ENCODE assay signal across 8 cellular contexts in genomic region chr7:30478349-30479228, GRCh38. TPM values are rescaled to one million over a fixed set of nuclear protein-coding genes. Genes with fewer than 3 reads are reported as not detected.
DNase-seq lines count a peak whose midpoint lies in the region; ATAC-seq, FAIRE-seq and TF ChIP-seq lines count a peak whose summit lies in the region.

NOD1 (minus strand) TSS chr7:30478784; CDS start chr7:30456921, 21,863 bp downstream.

- H3K27me3 Mint-ChIP-seq in naive thymus-derived CD8-positive, alpha-beta T cell = no peaks in the 10 kb centered on the region
- H3K27me3 Mint-ChIP-seq in stimulated activated naive B cell treated with anti-CD40 and anti-IgM and Interleukin-4, amounts not matched to agents 10 μg/mL and 1 μg/mL and 100 μg/mL, for 72 hours = no peaks in the 10 kb centered on the region

- H3K27me3 ChIP-seq in HUES48 (ENCODE audit: control insufficient read depth, insufficient read depth, low read length) = peaks cover 12% of the 10 kb centered on the region
- H3K27me3 ChIP-seq in fibroblast of lung (ENCODE audit: control insufficient read depth, insufficient read depth, low read length) = no peaks in the 10 kb centered on the region

- no peak for FAIRE-seq in D721Med (lab: Jason Lieb, UNC)
- no peak for FAIRE-seq in RCC 7860 (lab: Jason Lieb, UNC)

- H3K4me1 ChIP-seq in HUES48 (ENCODE audit: control insufficient read depth, insufficient read depth, low read length) (peaks cover 7% of the 10 kb centered on the region; the same call in 1 of the 2 replicates), fibroblast of lung (ENCODE audit: control insufficient read depth, extremely low read depth, insufficient read depth, low read length) (peaks cover 12% of the 10 kb centered on the region)

- H3K4me3 Mint-ChIP-seq in naive thymus-derived CD8-positive, alpha-beta T cell = peak within 1 kb of the TSS in 9 of 10 donors; percentile 92 to 98 (median 95)
- peak within 1 kb of the TSS; percentile 97 to 98 for H3K4me3 Mint-ChIP-seq in stimulated activated naive B cell treated with anti-CD40 and anti-IgM and Interleukin-4, amounts not matched to agents 10 μg/mL and 1 μg/mL and 100 μg/mL, for 72 hours

- peak within 1 kb of the TSS; percentile 74 for H3K4me3 ChIP-seq in HUES48 (ENCODE audit: low read depth, low read length)
- H3K4me3 ChIP-seq in fibroblast of lung (replicated peaks in 1 of 4; ENCODE audit: control extremely low read depth in 1 of 4, insufficient read depth in 1 of 4, low read depth in 3 of 4, low read length in 4 of 4) = peak within 1 kb of the TSS; percentile 56 to 83 (median 77)

- peak within 1 kb of the TSS in 8 of 10 donors; percentile 45 to 94 (median 93) for H3K27ac Mint-ChIP-seq in naive thymus-derived CD8-positive, alpha-beta T cell
- H3K27ac Mint-ChIP-seq in stimulated activated naive B cell treated with anti-CD40 and anti-IgM and Interleukin-4, amounts not matched to agents 10 μg/mL and 1 μg/mL and 100 μg/mL, for 72 hours = peak within 1 kb of the TSS; percentile 94

- TF ChIP-seq CTCF in D721Med (IDR thresholded peaks at IDR 0.05; ENCODE audit: insufficient read depth, missing control alignments) (no peak), fibroblast of lung (conservative IDR thresholded peaks at IDR 0.05 in 1 of 2, IDR thresholded peaks at IDR 0.05 in 1 of 2; ENCODE audit: low read depth in 1 of 2, low read length in 2 of 2) (peak in 1 of 2 donors; percentile 5)

- peak within 1 kb of the TSS; percentile 48 for H3K27ac ChIP-seq in HUES48 (ENCODE audit: low read depth, low read length)
- H3K27ac ChIP-seq in fibroblast of lung (ENCODE audit: insufficient read depth, low read length) = peak within 1 kb of the TSS; percentile 78

- no peaks in the 10 kb centered on the region for H4K20me1 ChIP-seq in fibroblast of lung (ENCODE audit: control insufficient read depth, extremely low read depth, insufficient read depth, low read length)

- DNase-seq in D721Med (ENCODE audit: insufficient read length, low spot score) = peak; percentile 26
- peak; percentile 48 for DNase-seq in RCC 7860 (ENCODE audit: low spot score)
- DNase-seq in activated T-helper 1 cell treated with anti-CD3 and anti-CD28 coated beads, Interleukin-2, amount 50 U/mL, for 16 hours (ENCODE audit: low read depth in 1 of 2, low spot score in 1 of 2) = peak; percentile 31 to 46
- peak; percentile 77 to 81 for DNase-seq in fibroblast of lung (ENCODE audit: low read depth in 2 of 2)
- DNase-seq in naive thymus-derived CD8-positive, alpha-beta T cell = peak; percentile 33 to 72 (median 60)
- peak; percentile 64 for DNase-seq in stimulated activated naive B cell treated with anti-CD40 and anti-IgM and Interleukin-4, amounts not matched to agents 10 μg/mL and 1 μg/mL and 100 μg/mL, for 72 hours

- H3K9ac ChIP-seq in HUES48 (ENCODE audit: low read depth, low read length) (peak within 1 kb of the TSS; percentile 58), fibroblast of lung (ENCODE audit: insufficient read depth, low read length) (peak within 1 kb of the TSS; percentile 87)

- no peaks in the 10 kb centered on the region for H3K36me3 ChIP-seq in HUES48 (ENCODE audit: control insufficient read depth, insufficient read depth, low read length)
- no peaks in the 10 kb centered on the region for H3K36me3 ChIP-seq in fibroblast of lung (ENCODE audit: control insufficient read depth, insufficient read depth, low read length)

- H3K4me2 ChIP-seq in fibroblast of lung (ENCODE audit: extremely low read depth, insufficient read depth, low read length) = peak within 1 kb of the TSS; percentile 81

- H3K4me1 Mint-ChIP-seq in naive thymus-derived CD8-positive, alpha-beta T cell = peaks cover 19 to 58% (median 56%) of the 10 kb centered on the region in 4 donors
- peaks cover 37 to 58% of the 10 kb centered on the region in 2 donors for H3K4me1 Mint-ChIP-seq in stimulated activated naive B cell treated with anti-CD40 and anti-IgM and Interleukin-4, amounts not matched to agents 10 μg/mL and 1 μg/mL and 100 μg/mL, for 72 hours

- no peaks in the 10 kb centered on the region for H3K9me3 Mint-ChIP-seq in naive thymus-derived CD8-positive, alpha-beta T cell
- H3K9me3 Mint-ChIP-seq in stimulated activated naive B cell treated with anti-CD40 and anti-IgM and Interleukin-4, amounts not matched to agents 10 μg/mL and 1 μg/mL and 100 μg/mL, for 72 hours = no peaks in the 10 kb centered on the region

- peak; percentile 92 for ATAC-seq in GM21381 (IDR thresholded peaks at IDR 0.05; ENCODE audit: unreplicated experiment)
- peak; percentile 87 to 91 for ATAC-seq in naive thymus-derived CD8-positive, alpha-beta T cell
- ATAC-seq in stimulated activated naive B cell treated with anti-CD40 and anti-IgM and Interleukin-4, amounts not matched to agents 10 μg/mL and 1 μg/mL and 100 μg/mL, for 72 hours (replicated peaks) = peak; percentile 87 to 93

- H3K79me2 ChIP-seq in fibroblast of lung (ENCODE audit: control insufficient read depth, insufficient read depth, low read length) = peaks cover 2% of the 10 kb centered on the region

- POLR2A ChIA-PET in naive thymus-derived CD8-positive, alpha-beta T cell (lab: Charles Lee) = interaction anchor here (0.6 to 2.6 kb wide), 11 partner anchors 10 to 452 kb away, joined by 3 to 15 read pairs (median 3); partner anchors contain the start of genes FKBP14, GGCT and ZNRF2

- H2AFZ ChIP-seq in fibroblast of lung (ENCODE audit: low read length) = peak within 1 kb of the TSS; percentile 30

- H3K9me3 ChIP-seq in HUES48 (ENCODE audit: control insufficient read depth, insufficient read depth, low read length) = no peaks in the 10 kb centered on the region
- H3K9me3 ChIP-seq in fibroblast of lung (ENCODE audit: control insufficient read depth, insufficient read depth, low read depth, low read length) = no peaks in the 10 kb centered on the region

- H3K36me3 Mint-ChIP-seq in naive thymus-derived CD8-positive, alpha-beta T cell = peaks cover 0 to 4% (median 4%) of the 10 kb centered on the region in 3 donors
- H3K36me3 Mint-ChIP-seq in stimulated activated naive B cell treated with anti-CD40 and anti-IgM and Interleukin-4, amounts not matched to agents 10 μg/mL and 1 μg/mL and 100 μg/mL, for 72 hours = peaks cover 6 to 13% of the 10 kb centered on the region in 2 donors

RNA-seq across cellular contexts. Expression of gene NOD1, which starts in this region (rescaled TPM):
- 6.9 and 7.3 TPM in 2 replicates for total RNA-seq in fibroblast of lung
- 2.8 and 3.3 TPM in 2 replicates for polyA plus RNA-seq in fibroblast of lung
- polyA plus RNA-seq in fibroblast of lung (2012) = 2.1 and 3.4 TPM in 2 replicates
- polyA minus RNA-seq in fibroblast of lung (ENCODE audit: low replicate concordance) = 1.9 and 5.3 TPM in 2 replicates
- total RNA-seq in naive thymus-derived CD8-positive, alpha-beta T cell = 10 to 100 TPM; 16.9 to 18.9 TPM
- 1 to 10 TPM; 5.7 to 9.3 (median 6.4) TPM for polyA plus RNA-seq in naive thymus-derived CD8-positive, alpha-beta T cell

Comparison
In these comparisons a context has a peak if more than half of its experiments do, and no peak if none do; other contexts are left out.
1. Peak in every context shown above with its lines: DNase-seq, ATAC-seq, H3K4me3 ChIP-seq and H3K27ac ChIP-seq.
2. DNase-seq: peak in every context shown above with its lines; median percentile 79 in fibroblast of lung; 64 in stimulated activated naive B cell treated with anti-CD40 and anti-IgM and Interleukin-4, amounts not matched to agents 10 μg/mL and 1 μg/mL and 100 μg/mL, for 72 hours; 60 in naive thymus-derived CD8-positive, alpha-beta T cell; 48 in RCC 7860; 38 in activated T-helper 1 cell treated with anti-CD3 and anti-CD28 coated beads, Interleukin-2, amount 50 U/mL, for 16 hours; 26 in D721Med.